Comparison of ENCODE assay signal across 1 cellular context in the genomic region with DNA sequence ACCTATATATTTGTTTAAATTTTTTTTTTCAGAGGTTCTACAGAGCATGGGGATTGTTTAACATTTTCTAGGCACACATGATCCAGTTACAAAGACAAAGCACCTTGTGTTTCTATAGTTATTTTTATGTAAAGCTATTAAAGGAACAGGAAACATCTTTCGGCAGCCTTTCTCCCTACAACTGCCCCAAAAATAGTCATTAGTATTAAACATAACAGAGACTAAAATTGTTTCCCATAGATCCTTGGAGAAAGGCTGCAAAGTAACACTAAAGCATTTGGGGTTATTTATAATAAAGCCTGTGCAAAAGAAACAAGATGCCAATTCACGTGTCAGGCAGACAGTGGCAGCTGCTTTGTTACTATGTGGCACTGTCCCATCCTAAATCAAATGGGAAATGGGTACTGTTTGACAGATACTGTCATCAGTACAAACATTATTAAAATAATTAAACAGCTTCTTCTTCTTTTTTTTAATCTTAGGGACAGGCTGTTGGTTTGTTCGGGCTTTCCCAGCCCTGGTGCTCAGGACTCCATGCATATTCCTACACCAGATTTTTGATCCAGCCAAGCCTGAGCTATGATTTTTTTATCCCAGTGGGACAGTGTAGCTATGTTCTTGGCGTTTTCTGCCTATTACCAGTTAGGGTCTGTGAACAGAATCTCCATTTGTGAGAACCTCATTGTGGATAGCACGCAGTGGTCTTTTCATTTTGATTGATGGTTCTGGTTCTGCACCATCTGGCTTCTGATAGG.
TF ChIP-seq lines count a peak whose summit lies in the region.

No MANE protein-coding gene starts in this region.

TF ChIP-seq in endothelial cell of umbilical vein, 7 proteins besides CTCF, POLR2A, EP300 and RAD21:
- TF ChIP-seq EZH2 (IDR thresholded peaks at IDR 0.05; ENCODE audit: borderline replicate concordance, low read depth, low read length, severe bottlenecking) = no peak
- TF ChIP-seq, protein P1, sequence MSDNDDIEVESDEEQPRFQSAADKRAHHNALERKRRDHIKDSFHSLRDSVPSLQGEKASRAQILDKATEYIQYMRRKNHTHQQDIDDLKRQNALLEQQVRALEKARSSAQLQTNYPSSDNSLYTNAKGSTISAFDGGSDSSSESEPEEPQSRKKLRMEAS (IDR thresholded peaks at IDR 0.05; ENCODE audit: insufficient read depth, insufficient read length) = no peak
- no peak for TF ChIP-seq JUN (IDR thresholded peaks at IDR 0.05; ENCODE audit: borderline replicate concordance, insufficient read depth, insufficient read length, low read depth)
- TF ChIP-seq GATA2 (IDR thresholded peaks at IDR 0.05; ENCODE audit: insufficient read depth, insufficient read length, low read depth, low read length) = no peak
- TF ChIP-seq MYC (IDR thresholded peaks at IDR 0.05; ENCODE audit: low read depth, low read length) = no peak
- TF ChIP-seq FOS (IDR thresholded peaks at IDR 0.05; ENCODE audit: borderline replicate concordance, insufficient read depth, low read length) = no peak
- no peak for TF ChIP-seq POLR2AphosphoS5 (IDR thresholded peaks at IDR 0.05; ENCODE audit: insufficient read depth, low read depth, low read length)
